Comparison of ENCODE assay signal across 9 cellular contexts in the genomic region with DNA sequence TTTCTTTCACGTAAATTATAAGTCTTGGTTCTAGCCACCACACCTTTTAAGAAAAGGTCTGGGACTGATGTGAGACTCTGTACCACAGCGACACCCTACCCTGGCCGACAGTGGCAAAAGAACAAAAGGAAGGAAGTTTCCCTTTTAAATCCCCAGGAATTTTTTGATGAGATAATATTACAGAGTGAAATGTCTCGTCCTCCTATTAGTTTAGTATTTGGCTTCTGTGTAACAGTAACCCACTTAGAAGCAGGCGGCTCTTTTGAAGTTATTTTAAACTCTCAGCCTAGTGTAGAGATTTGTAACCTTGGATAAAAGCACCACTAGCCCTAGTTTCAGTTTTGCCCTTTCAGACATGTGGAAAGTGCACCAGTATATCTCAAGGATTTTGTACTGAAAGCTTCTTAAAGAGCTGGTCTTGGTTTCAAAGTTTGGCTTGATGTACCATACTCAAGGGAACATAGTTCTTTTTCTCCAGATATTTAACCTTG.
A peak's percentile ranks its signal among the peaks of the same experiment; 100 is the strongest.
DNase-seq lines count a peak whose midpoint lies in the region; ATAC-seq and TF ChIP-seq lines count a peak whose summit lies in the region.
"Had no signal": no experiment of that assay in that cellular context is flagged by ENCODE, and none has a peak within 500 bp of the region (broad histone marks: within the 10 kb centered on the region; RNA-seq: fewer than 3 reads in every experiment).

No MANE protein-coding gene starts in this region.

- peak; percentile 37 for ATAC-seq in omental fat pad (ENCODE audit: low FRiP score)

- DNase-seq in AG10803 (ENCODE audit: low read depth) = no peak
- peak; percentile 90 for DNase-seq in SW480 (ENCODE audit: low spot score)
- DNase-seq in fibroblast of villous mesenchyme (ENCODE audit: low read depth) = peak; percentile 44
- DNase-seq in omental fat pad (ENCODE audit: low spot score) = no peak
- DNase-seq in NOMO-1 (lab: John Stamatoyannopoulos, UW; ENCODE audit: unreplicated experiment in 2 of 2) = no peak
- DNase-seq in NCI-H748 treated with DMSO at 0.1 percent for 48 hours (lab: John Stamatoyannopoulos, UW) = no peak
- no peak for DNase-seq in NCI-H1105 (lab: John Stamatoyannopoulos, UW)
- DNase-seq in H7 = no peak
- DNase-seq: activated naive CD4-positive, alpha-beta T cell treated with Interleukin-2 at 50 U/mL for 16 hours had no signal

- peak overlapping the region; percentile 25 for H3K4me3 ChIP-seq in AG10803 (ENCODE audit: low read length)
- peak overlapping the region; percentile 30 for H3K4me3 ChIP-seq in fibroblast of villous mesenchyme (ENCODE audit: low read depth, low read length)
- no peak overlapping the region for H3K4me3 ChIP-seq in H7 (ENCODE audit: insufficient read depth, low read depth, low read length)

- no peaks in the 10 kb centered on the region for H3K27me3 ChIP-seq in H7 (ENCODE audit: control insufficient read depth, insufficient read depth, low read length)

- no peaks in the 10 kb centered on the region for H3K36me3 ChIP-seq in H7 (replicated peaks; ENCODE audit: control insufficient read depth, insufficient read depth, low read length)

- TF ChIP-seq CTCF in AG10803 (conservative IDR thresholded peaks at IDR 0.05; ENCODE audit: low read length) (0 out of 2 replicates have a peak, but pooled peaks have one; percentile 9), fibroblast of villous mesenchyme (IDR thresholded peaks at IDR 0.05; ENCODE audit: insufficient read depth, low read depth, low read length) (no peak), omental fat pad (IDR thresholded peaks at IDR 0.05) (no peak)

Comparison
In these comparisons a context has a peak if more than half of its experiments do, and no peak if none do; other contexts are left out.
1. DNase-seq: peak in SW480 (single experiment) and fibroblast of villous mesenchyme (single experiment); none in AG10803 (single experiment), omental fat pad (single experiment), NOMO-1 (0 of 2), NCI-H748 treated with DMSO at 0.1 percent for 48 hours (single experiment), NCI-H1105 (single experiment) and H7 (single experiment).